8 cellular contexts compared by ENCODE assay signal in the genomic region with DNA sequence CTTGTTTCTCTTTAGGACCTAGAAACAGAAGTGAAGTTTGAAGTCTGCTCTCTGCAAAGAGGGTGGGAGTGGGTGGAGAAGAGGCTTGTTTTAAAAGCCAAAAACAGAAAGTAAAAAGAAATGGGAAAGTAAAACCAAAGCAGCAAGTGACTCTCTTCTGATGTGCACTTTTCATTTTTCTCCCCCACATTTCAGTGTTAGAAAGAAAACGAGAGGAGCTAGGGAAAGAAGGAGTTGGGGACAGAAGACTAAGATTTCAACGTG. TPM values are rescaled to one million over a fixed set of nuclear protein-coding genes. Genes with fewer than 3 reads are reported as not detected.
DNase-seq lines count a peak whose midpoint lies in the region; ATAC-seq, FAIRE-seq and TF ChIP-seq lines count a peak whose summit lies in the region.

No MANE protein-coding gene starts in this region.

- TF ChIP-seq POLR2A in A549 (IDR thresholded peaks at IDR 0.05; ENCODE audit: low read length): no peak

- no peak for ATAC-seq in A549
- ATAC-seq in HG03159 (IDR thresholded peaks at IDR 0.05; ENCODE audit: unreplicated experiment): peak; percentile 41

- H3K9me3 ChIP-seq in A549: no peaks in the 10 kb centered on the region
- no peaks in the 10 kb centered on the region for H3K9me3 ChIP-seq in ectodermal cell (ENCODE audit: control insufficient read depth, low read length)

- no peak for FAIRE-seq in A549 (lab: Jason Lieb, UNC)

- DNase-seq in A549 (ENCODE audit: low read depth in 1 of 2, low spot score in 1 of 2) (no peak), GM19240 (ENCODE audit: insufficient read length, low spot score) (peak; percentile 3), retinal pigment epithelial cell (ENCODE audit: low read depth) (no peak), KG1 (lab: John Stamatoyannopoulos, UW) (no peak), substantia nigra (lab: John Stamatoyannopoulos, UW) (no peak)
- no peak for DNase-seq in activated CD4-positive, CD25-positive, alpha-beta regulatory T cell (lab: John Stamatoyannopoulos, UW)

- peaks cover 8% of the 10 kb centered on the region for H3K27me3 ChIP-seq in ectodermal cell (ENCODE audit: control insufficient read depth, insufficient read depth, low read length, poor library complexity, severe bottlenecking)

- TF ChIP-seq EP300 in A549 (IDR thresholded peaks at IDR 0.05): no peak

- no peak for TF ChIP-seq RAD21 in A549 (conservative IDR thresholded peaks at IDR 0.05 in 1 of 2, IDR thresholded peaks at IDR 0.05 in 1 of 2)

- H3K36me3 ChIP-seq in ectodermal cell (ENCODE audit: control insufficient read depth, insufficient read depth, low read length): no peaks in the 10 kb centered on the region

- 10% methylated on average over 2 of the region's 2 CpGs for WGBS in A549 (ENCODE audit: missing lambda C conversion rate)
- WGBS in ectodermal cell, 2 experiments: 0% methylated on average over 1 of the region's 2 CpGs

- POLR2A ChIA-PET in A549 (lab: Yijun Ruan, JAX): interaction anchor here (0.6 to 3.0 kb wide), 2 partner anchors 10 to 20 kb away, joined by 3 to 20 read pairs; no protein-coding TSS in a partner anchor

- H3K4me2 ChIP-seq in A549: peak overlapping the region; percentile 85

- CTCF ChIA-PET in A549 (lab: Yijun Ruan, JAX): interaction anchor here (1.3 to 7.9 kb wide), 3 partner anchors 18 to 60 kb away, joined by 3 to 70 read pairs (median 4); no protein-coding TSS in a partner anchor

- H3K4me3 ChIP-seq in A549 (peak overlapping the region; percentile 65), ectodermal cell (ENCODE audit: insufficient read depth, low read depth, low read length) (peak overlapping the region; percentile 82), retinal pigment epithelial cell (ENCODE audit: low read length) (peak overlapping the region; percentile 60)

- H3K4me1 ChIP-seq in A549 (peaks cover 45% of the 10 kb centered on the region), ectodermal cell (ENCODE audit: control insufficient read depth, insufficient read depth, low read length) (peaks cover 32% of the 10 kb centered on the region)

- H3K27ac ChIP-seq in A549 (peak overlapping the region; percentile 87 to 94), ectodermal cell (ENCODE audit: insufficient read depth, low read depth, low read length, poor library complexity, severe bottlenecking) (peak overlapping the region; percentile 94), substantia nigra (ENCODE audit: low read depth, low read length, poor library complexity, severe bottlenecking) (no peak overlapping the region)

- TF ChIP-seq CTCF in A549 (IDR thresholded peaks at IDR 0.05) (no peak), retinal pigment epithelial cell (conservative IDR thresholded peaks at IDR 0.05; ENCODE audit: low read depth, low read length) (no peak)

TF ChIP-seq in A549, 52 proteins besides CTCF, POLR2A, EP300 and RAD21:
- TF ChIP-seq CHD4 (IDR thresholded peaks at IDR 0.05; ENCODE audit: borderline replicate concordance): no peak
- TF ChIP-seq REST (IDR thresholded peaks at IDR 0.05): no peak
- TF ChIP-seq SMC3 (IDR thresholded peaks at IDR 0.05): no peak
- TF ChIP-seq PHF8 (IDR thresholded peaks at IDR 0.05; ENCODE audit: borderline replicate concordance, low read depth): no peak
- TF ChIP-seq RARB (CRISPR knock-in tag; IDR thresholded peaks at IDR 0.05): no peak

RNA-seq across cellular contexts. Expression of gene C6orf141, which starts 1.3 kb away (rescaled TPM):
- polyA plus RNA-seq in A549 (2011; rRNA removed) (20.5 and 24.9 TPM in 2 replicates), A549 (2017; fragmentation: RNase III; extraction: RNeasy Plus Mini Kit Qiagen cat#74134 plus additional on column Dnase treatment) (29.9 to 34.4 TPM (median 33.2 TPM) in 3 replicates)
- polyA plus RNA-seq in A549 (2012; cell fraction: cytosol; rRNA removed): 11.0 and 12.8 TPM in 2 replicates
- 50.8 and 65.7 TPM in 2 replicates for polyA plus RNA-seq in A549 (2012; cell fraction: nucleus; rRNA removed)
- 6.0 and 8.4 TPM in 2 replicates for polyA minus RNA-seq in A549 (2011; rRNA and poly(A)+ RNA removed)
- polyA plus RNA-seq in ectodermal cell (2013, experiment 1 of 4): 42.5 TPM
- polyA plus RNA-seq in ectodermal cell (2013, experiment 2 of 4): 76.1 TPM
- 50.4 TPM for polyA plus RNA-seq in ectodermal cell (2013, experiment 3 of 4)
- polyA plus RNA-seq in ectodermal cell (2013, experiment 4 of 4): 56.3 TPM

RNA-seq across cellular contexts. Expression of gene GLYATL3, which starts 52.1 kb away (rescaled TPM):
- polyA plus RNA-seq in A549 (2011; rRNA removed): not detected in 2 replicates
- polyA plus RNA-seq in A549 (2012; cell fraction: cytosol; rRNA removed): not detected in 2 replicates
- polyA plus RNA-seq in A549 (2012; cell fraction: nucleus; rRNA removed): not detected in 2 replicates
- polyA plus RNA-seq in A549 (2017; fragmentation: RNase III; extraction: RNeasy Plus Mini Kit Qiagen cat#74134 plus additional on column Dnase treatment): not detected in 3 replicates
- polyA minus RNA-seq in A549 (2011; rRNA and poly(A)+ RNA removed): not detected in 2 replicates
- polyA plus RNA-seq in ectodermal cell (2013, experiment 1 of 4): not detected
- not detected for polyA plus RNA-seq in ectodermal cell (2013, experiment 2 of 4)
- polyA plus RNA-seq in ectodermal cell (2013, experiment 3 of 4): not detected
- polyA plus RNA-seq in ectodermal cell (2013, experiment 4 of 4): not detected
